Comparison of ENCODE assay signal across 11 cellular contexts in genomic region chr19:10299545-10300458, GRCh38. TPM values are rescaled to one million over a fixed set of nuclear protein-coding genes. Genes with fewer than 3 reads are reported as not detected.
A peak's percentile ranks its signal among the peaks of the same experiment; 100 is the strongest.
DNase-seq lines count a peak whose midpoint lies in the region; ATAC-seq and TF ChIP-seq lines count a peak whose summit lies in the region.
"Had no signal": no experiment of that assay in that cellular context is flagged by ENCODE, and none has a peak within 500 bp of the region (broad histone marks: within the 10 kb centered on the region; RNA-seq: fewer than 3 reads in every experiment).

No MANE protein-coding gene starts in this region.

- H3K9me2 ChIP-seq in SK-N-SH: no peaks in the 10 kb centered on the region

- H3K9me3 Mint-ChIP-seq in activated naive CD8-positive, alpha-beta T cell treated with anti-CD3 and anti-CD28 coated beads, Interleukin-2, amount 50 U/mL, for 24 hours: no peaks in the 10 kb centered on the region
- H3K9me3 Mint-ChIP-seq: activated CD4-positive, alpha-beta T cell treated with anti-CD3 and anti-CD28 coated beads, Interleukin-2, amount 10 ng/mL, durations not matched to agents 24 days and 14 days; activated naive CD4-positive, alpha-beta T cell treated with anti-CD3 and anti-CD28 coated beads for 36 hours had no signal

- no peaks in the 10 kb centered on the region for H3K36me3 ChIP-seq in SK-N-SH (replicated peaks in 1 of 2; ENCODE audit: control insufficient read depth in 1 of 2, insufficient read depth in 2 of 2, low read length in 1 of 2)

- ATAC-seq in activated naive CD8-positive, alpha-beta T cell treated with anti-CD3 and anti-CD28 coated beads, Interleukin-2, amount 50 U/mL, for 24 hours: no peak

- H3K4me1 ChIP-seq in SK-N-SH (ENCODE audit: control insufficient read depth in 1 of 2, insufficient read depth in 2 of 2, low read depth in 1 of 2, low read length in 1 of 2): no peaks in the 10 kb centered on the region; a peak in 1 of 4 replicates

- POLR2A ChIA-PET in SK-N-SH (lab: Yijun Ruan, JAX): no interaction called here

- H4K20me1 ChIP-seq in SK-N-SH (ENCODE audit: insufficient read depth): no peaks in the 10 kb centered on the region

- H3K9ac ChIP-seq in SK-N-SH: no peak overlapping the region

- no peak overlapping the region for H3K4me2 ChIP-seq in SK-N-SH

- H3K27me3 Mint-ChIP-seq in activated naive CD8-positive, alpha-beta T cell treated with anti-CD3 and anti-CD28 coated beads, Interleukin-2, amount 50 U/mL, for 24 hours: peaks cover 19% of the 10 kb centered on the region

- TF ChIP-seq POLR2A in NB4 (IDR thresholded peaks at IDR 0.05; ENCODE audit: extremely low read depth, insufficient read length): no peak
- peak; percentile 53 for TF ChIP-seq POLR2A in erythroblast (IDR thresholded peaks at IDR 0.05; ENCODE audit: low read length)

- H3K9me3 ChIP-seq in SK-N-SH: no peaks in the 10 kb centered on the region

- H3K27ac Mint-ChIP-seq in activated naive CD8-positive, alpha-beta T cell treated with anti-CD3 and anti-CD28 coated beads, Interleukin-2, amount 50 U/mL, for 24 hours: no peak overlapping the region
- H3K27ac Mint-ChIP-seq: activated CD4-positive, alpha-beta T cell treated with anti-CD3 and anti-CD28 coated beads, Interleukin-2, amount 10 ng/mL, durations not matched to agents 24 days and 14 days; activated naive CD4-positive, alpha-beta T cell treated with anti-CD3 and anti-CD28 coated beads for 36 hours; CD4-positive, alpha-beta memory T cell had no signal

- peaks cover 17% of the 10 kb centered on the region for H3K4me1 Mint-ChIP-seq in activated naive CD8-positive, alpha-beta T cell treated with anti-CD3 and anti-CD28 coated beads, Interleukin-2, amount 50 U/mL, for 24 hours

- DNase-seq in CD1c-positive myeloid dendritic cell (ENCODE audit: extremely low spot score) (peak; percentile 62), NB4 (ENCODE audit: low read depth) (peak; percentile 81), erythroblast (lab: John Stamatoyannopoulos, UW) (peak; percentile 91 to 93), SK-N-SH (no peak), activated gamma-delta T cell (lab: John Stamatoyannopoulos, UW) (no peak)
- DNase-seq in activated naive CD8-positive, alpha-beta T cell treated with anti-CD3 and anti-CD28 coated beads, Interleukin-2, amount 50 U/mL, for 24 hours: no peak
- DNase-seq: activated CD4-positive, alpha-beta T cell treated with anti-CD3 and anti-CD28 coated beads, Interleukin-2, amount 10 ng/mL, durations not matched to agents 24 days and 14 days; activated naive CD4-positive, alpha-beta T cell treated with anti-CD3 and anti-CD28 coated beads for 36 hours; CD4-positive, alpha-beta memory T cell; NCI-H187; stimulated activated CD4-positive, alpha-beta T cell treated with anti-CD3 and anti-CD28 coated beads, Interleukin-1b, Interleukin-23, amount 100 ng/mL, for 48 hours had no signal

- TF ChIP-seq RAD21 in SK-N-SH (IDR thresholded peaks at IDR 0.05; ENCODE audit: low read length): no peak

- H3F3A ChIP-seq in SK-N-SH (replicated peaks; ENCODE audit: insufficient read depth): peaks cover 4% of the 10 kb centered on the region

- no peak for TF ChIP-seq CTCF in NB4 (IDR thresholded peaks at IDR 0.05; ENCODE audit: low read depth, low read length)
- no peak for TF ChIP-seq CTCF in SK-N-SH (IDR thresholded peaks at IDR 0.05)

- H3K27me3 ChIP-seq in SK-N-SH (ENCODE audit: insufficient read depth): no peaks in the 10 kb centered on the region

- 65% methylated on average over 11 of the region's 14 CpGs for WGBS in SK-N-SH (ENCODE audit: low lambda C conversion rate)

- no peaks in the 10 kb centered on the region for H3K79me2 ChIP-seq in SK-N-SH (ENCODE audit: insufficient read depth)

- H3K4me3 Mint-ChIP-seq in activated naive CD8-positive, alpha-beta T cell treated with anti-CD3 and anti-CD28 coated beads, Interleukin-2, amount 50 U/mL, for 24 hours: no peak overlapping the region
- H3K4me3 Mint-ChIP-seq: activated CD4-positive, alpha-beta T cell treated with anti-CD3 and anti-CD28 coated beads, Interleukin-2, amount 10 ng/mL, durations not matched to agents 24 days and 14 days; activated naive CD4-positive, alpha-beta T cell treated with anti-CD3 and anti-CD28 coated beads for 36 hours had no signal

- H3K4me3 ChIP-seq in NB4 (ENCODE audit: low read depth, low read length): no peak overlapping the region
- no peak overlapping the region for H3K4me3 ChIP-seq in SK-N-SH (ENCODE audit: low read depth in 2 of 2, low read length in 1 of 2)

- no peak for TF ChIP-seq EP300 in SK-N-SH (IDR thresholded peaks at IDR 0.05; ENCODE audit: borderline replicate concordance in 1 of 2, low read depth in 1 of 2, low read length in 1 of 2)

- no peak overlapping the region for H3K27ac ChIP-seq in SK-N-SH (ENCODE audit: low read depth in 2 of 2, low read length in 1 of 2)

- H3K36me3 Mint-ChIP-seq in activated naive CD8-positive, alpha-beta T cell treated with anti-CD3 and anti-CD28 coated beads, Interleukin-2, amount 50 U/mL, for 24 hours (ENCODE audit: low read depth): peaks cover 2% of the 10 kb centered on the region
- H3K36me3 Mint-ChIP-seq: CD4-positive, alpha-beta memory T cell had no signal

- CTCF ChIA-PET in SK-N-SH (lab: Yijun Ruan, JAX): interaction anchor here (0.6 to 1.5 kb wide), 5 partner anchors 10 to 315 kb away, joined by 3 read pairs; partner anchors contain the start of gene ICAM5

- no peak overlapping the region for H2AFZ ChIP-seq in SK-N-SH (ENCODE audit: low read depth)

TF ChIP-seq in SK-N-SH, 30 proteins besides CTCF, POLR2A, EP300 and RAD21:
- TF ChIP-seq YY1 (IDR thresholded peaks at IDR 0.05; ENCODE audit: low read depth) (no peak), REST (IDR thresholded peaks at IDR 0.05; ENCODE audit: low read depth, low read length) (no peak), PBX3 (IDR thresholded peaks at IDR 0.05) (no peak), SMC3 (IDR thresholded peaks at IDR 0.05; ENCODE audit: low read depth, low read length) (no peak), POLR2AphosphoS5 (IDR thresholded peaks at IDR 0.05; ENCODE audit: low read depth, low read length) (no peak), EZH2phosphoT487 (IDR thresholded peaks at IDR 0.05; ENCODE audit: borderline replicate concordance, low read depth) (no peak), FOXJ3 (CRISPR knock-in tag; IDR thresholded peaks at IDR 0.05) (no peak), MEF2A (IDR thresholded peaks at IDR 0.05; ENCODE audit: borderline replicate concordance, low read depth) (no peak), NRF1 (IDR thresholded peaks at IDR 0.05; ENCODE audit: low read depth, low read length) (no peak)
TF ChIP-seq in SK-N-SH: peak in this region for 0.

RNA-seq across cellular contexts. Expression of gene ZGLP1, which starts 9.8 kb away (rescaled TPM):
- 1.8 and 2.1 TPM in 2 replicates for polyA plus RNA-seq in SK-N-SH (2012; rRNA removed)
- 0.59 and 0.92 TPM in 2 replicates for polyA plus RNA-seq in SK-N-SH (2012; cell fraction: cytosol; rRNA removed)
- 15.4 and 19.0 TPM in 2 replicates for polyA plus RNA-seq in SK-N-SH (2012; cell fraction: nucleus; rRNA removed)

RNA-seq across cellular contexts. Expression of gene ICAM5, which starts 10.1 kb away (rescaled TPM):
- 4.9 and 5.2 TPM in 2 replicates for polyA plus RNA-seq in SK-N-SH (2012; rRNA removed)
- polyA plus RNA-seq in SK-N-SH (2012; cell fraction: cytosol; rRNA removed): 0.95 and 2.6 TPM in 2 replicates
- 24.1 and 29.7 TPM in 2 replicates for polyA plus RNA-seq in SK-N-SH (2012; cell fraction: nucleus; rRNA removed)

RNA-seq across cellular contexts. Expression of gene ICAM4, which starts 13.0 kb away (rescaled TPM):
- polyA plus RNA-seq in SK-N-SH (2012; rRNA removed): 0.05 TPM in 2 replicates
- polyA plus RNA-seq in SK-N-SH (2012; cell fraction: cytosol; rRNA removed): 0.03 and 0.05 TPM in 2 replicates
- polyA plus RNA-seq in SK-N-SH (2012; cell fraction: nucleus; rRNA removed): 0.11 and 0.20 TPM in 2 replicates

RNA-seq across cellular contexts. Expression of gene FDX2, which starts 16.0 kb away (rescaled TPM):
- 45.8 TPM in 2 replicates for polyA plus RNA-seq in SK-N-SH (2012; rRNA removed)
- 24.1 and 32.4 TPM in 2 replicates for polyA plus RNA-seq in SK-N-SH (2012; cell fraction: cytosol; rRNA removed)
- 44.3 and 76.3 TPM in 2 replicates for polyA plus RNA-seq in SK-N-SH (2012; cell fraction: nucleus; rRNA removed)

RNA-seq across cellular contexts. Expression of gene ICAM1, which starts 28.9 kb away (rescaled TPM):
- polyA plus RNA-seq in SK-N-SH (2012; rRNA removed): 14.5 and 14.8 TPM in 2 replicates
- polyA plus RNA-seq in SK-N-SH (2012; cell fraction: cytosol; rRNA removed): 7.0 and 9.5 TPM in 2 replicates
- 27.0 and 35.4 TPM in 2 replicates for polyA plus RNA-seq in SK-N-SH (2012; cell fraction: nucleus; rRNA removed)

Comparison
In these comparisons a context has a peak if more than half of its experiments do, and no peak if none do; other contexts are left out.
1. DNase-seq: peak in CD1c-positive myeloid dendritic cell (single experiment), NB4 (single experiment) and erythroblast (2 of 2); none in SK-N-SH (single experiment), activated gamma-delta T cell (single experiment) and activated naive CD8-positive, alpha-beta T cell treated with anti-CD3 and anti-CD28 coated beads, Interleukin-2, amount 50 U/mL, for 24 hours (single experiment).